In genomic region chr18:60549338-60549960, GRCh38 we compare ENCODE assay signal across 8 cellular contexts.
DNase-seq lines count a peak whose midpoint lies in the region; ATAC-seq, FAIRE-seq and TF ChIP-seq lines count a peak whose summit lies in the region.

No MANE protein-coding gene starts in this region.

- no peaks in the 10 kb centered on the region for H4K20me1 ChIP-seq in PC-9 (ENCODE audit: insufficient read depth)
- H4K20me1 ChIP-seq in H1 (replicated peaks in 1 of 2; ENCODE audit: control insufficient read depth in 1 of 2, insufficient read depth in 2 of 2, low read length in 2 of 2), result no peaks in the 10 kb centered on the region
- H4K20me1 ChIP-seq in neural cell (ENCODE audit: insufficient read depth), result no peaks in the 10 kb centered on the region

- H3K9ac ChIP-seq in H1 (replicated peaks in 1 of 4; ENCODE audit: extremely low read depth in 1 of 4, low read depth in 3 of 4, low read length in 3 of 4) (no peak overlapping the region), neural cell (ENCODE audit: low read length) (no peak overlapping the region)

- H3K56ac ChIP-seq in H1 (replicated peaks; ENCODE audit: insufficient read length, low read depth, low read length), result no peak overlapping the region

- peaks cover 2% of the 10 kb centered on the region; the same call in 1 of the 2 replicates for H3K23me2 ChIP-seq in H1 (ENCODE audit: low read depth, low read length)

- no peak overlapping the region for H2BK12ac ChIP-seq in H1 (ENCODE audit: low read depth, low read length)

- intact Hi-C loops in PC-9 (cut with micrococcal nuclease; ENCODE audit: unreplicated experiment), result loop anchor here (1.0 to 5.0 kb wide), 3 partner anchors 553 to 1092 kb away; no protein-coding TSS in a partner anchor

- H3K4me2 ChIP-seq in PC-9 (peak overlapping the region; percentile 57), H1 (ENCODE audit: insufficient read depth in 1 of 2, low read depth in 2 of 2, low read length in 2 of 2) (no peak overlapping the region), neural cell (ENCODE audit: low read length) (no peak overlapping the region)

- no peak overlapping the region for H2AK5ac ChIP-seq in H1 (ENCODE audit: low read depth, low read length)

- no peaks in the 10 kb centered on the region for H3K79me1 ChIP-seq in H1 (ENCODE audit: low read depth, low read length)

- POLR2A ChIA-PET in PC-9 (lab: Charles Lee; ENCODE audit: unreplicated experiment) (no interaction called here), H1 (lab: Charles Lee; ENCODE audit: partially characterized antibody) (no interaction called here)

- no peaks in the 10 kb centered on the region for H3K36me3 ChIP-seq in PC-9 (ENCODE audit: low read depth)
- H3K36me3 ChIP-seq in H1 (ENCODE audit: control insufficient read depth in 2 of 4, insufficient read depth in 4 of 4, low read length in 3 of 4), result no peaks in the 10 kb centered on the region
- no peaks in the 10 kb centered on the region for H3K36me3 ChIP-seq in neural cell (ENCODE audit: insufficient read depth, low read length)
- no peaks in the 10 kb centered on the region for H3K36me3 ChIP-seq in effector memory CD4-positive, alpha-beta T cell (ENCODE audit: control insufficient read depth, insufficient read depth, low read length)

- TF ChIP-seq RAD21 in H1 (IDR thresholded peaks at IDR 0.05 in 1 of 2, conservative IDR thresholded peaks at IDR 0.05 in 1 of 2; ENCODE audit: low read depth in 2 of 2, low read length in 2 of 2), result peak; percentile 80 to 88
- TF ChIP-seq RAD21 in neural cell (conservative IDR thresholded peaks at IDR 0.05), result peak; percentile 93

- no peak overlapping the region for H4K91ac ChIP-seq in H1 (replicated peaks; ENCODE audit: insufficient read length, low read length)

- no peaks in the 10 kb centered on the region for H3K4me1 ChIP-seq in PC-9 (replicated peaks; ENCODE audit: insufficient read depth)
- no peaks in the 10 kb centered on the region for H3K4me1 ChIP-seq in H1 (replicated peaks in 1 of 4; ENCODE audit: control insufficient read depth in 3 of 4, insufficient read depth in 4 of 4, low read length in 3 of 4)
- H3K4me1 ChIP-seq in effector memory CD4-positive, alpha-beta T cell (ENCODE audit: control insufficient read depth, insufficient read depth, low read length, poor library complexity, severe bottlenecking), result no peaks in the 10 kb centered on the region

- FAIRE-seq in H1 (lab: Jason Lieb, UNC), result no peak

- H4K5ac ChIP-seq in H1 (ENCODE audit: insufficient read length, low read depth, low read length), result no peak overlapping the region

- no peaks in the 10 kb centered on the region for H3K9me2 ChIP-seq in PC-9 (ENCODE audit: insufficient read depth)
- H3K9me2 ChIP-seq in neural cell (ENCODE audit: insufficient read depth, low read length), result no peaks in the 10 kb centered on the region

- no TSS peak for BruUV-seq in PC-9 (replicated peaks; lab: Mats Ljungman, UMichigan)

- no peak overlapping the region for H2BK20ac ChIP-seq in H1 (ENCODE audit: low read length)

- H3K18ac ChIP-seq in H1 (ENCODE audit: extremely low read depth, low read length), result no peak overlapping the region

- TF ChIP-seq CTCF in PC-9 (conservative IDR thresholded peaks at IDR 0.05) (peak; percentile 92), H1 (IDR thresholded peaks at IDR 0.05; ENCODE audit: control extremely low read depth in 1 of 3, insufficient read depth in 1 of 3, low read depth in 1 of 3, low read length in 3 of 3) (peak in 2 of 3 experiments; percentile 41 to 65; a peak in 2 of 4 replicates), neural cell (IDR thresholded peaks at IDR 0.05; ENCODE audit: poor library complexity, severe bottlenecking) (peak; percentile 86)

- DNase-seq in CMK (ENCODE audit: low read depth) (peak; percentile 52), M059J (ENCODE audit: low read depth) (peak; percentile 67), PC-9 (peak in 1 of 2 experiments; percentile 58), H1 (ENCODE audit: low read depth in 1 of 2, low spot score in 2 of 2) (peak in 1 of 2 experiments; percentile 15)
- no peak for DNase-seq in effector memory CD4-positive, alpha-beta T cell

- no peak for TF ChIP-seq POLR2A in H1 (IDR thresholded peaks at IDR 0.05; ENCODE audit: control extremely low read depth in 1 of 2, low read depth in 2 of 2, low read length in 2 of 2)

- H2AFZ ChIP-seq in PC-9, result peak overlapping the region; percentile 59
- H2AFZ ChIP-seq in H1 (ENCODE audit: low read length), result no peak overlapping the region
- no peak overlapping the region for H2AFZ ChIP-seq in neural cell (ENCODE audit: low read depth, low read length)

- H3K27ac ChIP-seq in PC-9 (no peak overlapping the region), H1 (ENCODE audit: low read depth, low read length) (no peak overlapping the region), neural cell (ENCODE audit: low read length) (no peak overlapping the region)
- no peak overlapping the region for H3K27ac ChIP-seq in effector memory CD4-positive, alpha-beta T cell (ENCODE audit: insufficient read depth, low read length, poor library complexity, severe bottlenecking)

- no peak overlapping the region for H3K4ac ChIP-seq in H1 (replicated peaks; ENCODE audit: insufficient read length, low read depth, low read length)

- peak; percentile 84 for ATAC-seq in GM19351 (IDR thresholded peaks at IDR 0.05; ENCODE audit: unreplicated experiment)
- no peak for ATAC-seq in HG03460 (IDR thresholded peaks at IDR 0.05; ENCODE audit: unreplicated experiment)

- no peak overlapping the region for H2BK15ac ChIP-seq in H1 (ENCODE audit: low read length)

- H3K27me3 ChIP-seq in PC-9 (ENCODE audit: insufficient read depth, low read depth), result no peaks in the 10 kb centered on the region
- H3K27me3 ChIP-seq in H1 (replicated peaks in 1 of 4; ENCODE audit: control insufficient read depth in 3 of 4, extremely low read depth in 1 of 4, insufficient read depth in 3 of 4, low read length in 3 of 4), result no peaks in the 10 kb centered on the region
- no peaks in the 10 kb centered on the region for H3K27me3 ChIP-seq in neural cell (ENCODE audit: insufficient read depth, low read depth, low read length)
- H3K27me3 ChIP-seq in effector memory CD4-positive, alpha-beta T cell (replicated peaks; ENCODE audit: control insufficient read depth, insufficient read depth, low read length, poor library complexity, severe bottlenecking), result no peaks in the 10 kb centered on the region

- H3K9me3 ChIP-seq in PC-9 (ENCODE audit: insufficient read depth, low read depth), result no peaks in the 10 kb centered on the region
- H3K9me3 ChIP-seq in H1 (ENCODE audit: insufficient read depth in 2 of 2, low read depth in 1 of 2, low read length in 1 of 2), result peaks cover 0 to 5% of the 10 kb centered on the region in 2 experiments; a peak in 1 of 4 replicates
- H3K9me3 ChIP-seq in neural cell (ENCODE audit: low read length), result no peaks in the 10 kb centered on the region
- H3K9me3 ChIP-seq in effector memory CD4-positive, alpha-beta T cell (ENCODE audit: control insufficient read depth, low read length), result no peaks in the 10 kb centered on the region

- H3K23ac ChIP-seq in H1 (ENCODE audit: insufficient read length), result no peak overlapping the region

- WGBS in H1 (ENCODE audit: extremely low coverage in 1 of 2, insufficient coverage in 1 of 2, insufficient read length in 1 of 2, insufficient replicate concordance in 2 of 2, low coverage in 1 of 2, low lambda C conversion rate in 2 of 2, missing lambda C conversion rate in 1 of 2), 2 experiments, result 13% methylated on average over 2 of the region's 2 CpGs; no CpG with 5 or more reads in 1 of the 2 experiments

- H3K79me2 ChIP-seq in PC-9 (ENCODE audit: low read depth) (no peaks in the 10 kb centered on the region), H1 (ENCODE audit: control insufficient read depth in 1 of 2, insufficient read depth in 2 of 2, low read length in 2 of 2) (no peaks in the 10 kb centered on the region), neural cell (replicated peaks; ENCODE audit: insufficient read depth, low read length) (no peaks in the 10 kb centered on the region)

- H3K4me3 ChIP-seq in PC-9 (peak overlapping the region; percentile 35; the same call in 1 of the 2 replicates), H1 (ENCODE audit: extremely low read depth in 1 of 4, insufficient read depth in 2 of 4, low read depth in 3 of 4, low read length in 4 of 4) (no peak overlapping the region), neural cell (ENCODE audit: low read length) (no peak overlapping the region)
- H3K4me3 ChIP-seq in effector memory CD4-positive, alpha-beta T cell (ENCODE audit: insufficient read depth, low read depth, low read length, poor library complexity, severe bottlenecking), result no peak overlapping the region

- no peak overlapping the region for H2BK120ac ChIP-seq in H1 (replicated peaks; ENCODE audit: low read depth, low read length)

- no peak overlapping the region for H4K8ac ChIP-seq in H1 (ENCODE audit: extremely low read depth, insufficient read depth, low read length)

- no peak overlapping the region for H3K14ac ChIP-seq in H1 (ENCODE audit: insufficient read length)

- H2BK5ac ChIP-seq in H1 (ENCODE audit: low read depth, low read length), result no peak overlapping the region

- no peak for TF ChIP-seq EP300 in H1 (IDR thresholded peaks at IDR 0.05; ENCODE audit: borderline replicate concordance in 1 of 2, low read depth in 2 of 2, low read length in 2 of 2)
- no peak for TF ChIP-seq EP300 in neural cell (conservative IDR thresholded peaks at IDR 0.05; ENCODE audit: poor library complexity, severe bottlenecking)

- CTCF ChIA-PET in PC-9 (lab: Charles Lee) (no interaction called here), H1 (lab: Charles Lee; ENCODE audit: partially characterized antibody) (interaction anchor here (0.5 to 6.7 kb wide), 16 partner anchors 13 to 561 kb away, joined by 3 to 61 read pairs (median 4); no protein-coding TSS in a partner anchor)

- H3F3A ChIP-seq in PC-9 (ENCODE audit: insufficient read depth, low read depth) (no peaks in the 10 kb centered on the region), neural cell (ENCODE audit: insufficient read depth, low read length, poor library complexity, severe bottlenecking) (no peaks in the 10 kb centered on the region)

TF ChIP-seq in H1, 55 proteins besides CTCF, POLR2A, EP300 and RAD21:
- TF ChIP-seq CEBPB (IDR thresholded peaks at IDR 0.05; ENCODE audit: low read depth, low read length) (peak; percentile 79), CTBP2 (IDR thresholded peaks at IDR 0.05; ENCODE audit: borderline replicate concordance, insufficient read depth, insufficient read length, low read length) (no peak), TEAD4 (IDR thresholded peaks at IDR 0.05; ENCODE audit: low read depth, low read length) (peak; percentile 60; the same call in 1 of the 2 replicates)
TF ChIP-seq in H1: peak in this region for 2.

TF ChIP-seq in neural cell, 6 proteins besides CTCF, POLR2A, EP300 and RAD21:
- TF ChIP-seq EZH2 (IDR thresholded peaks at IDR 0.05; ENCODE audit: borderline replicate concordance, insufficient read depth, low read length, poor library complexity, severe bottlenecking), result no peak
- TF ChIP-seq SMC3 (conservative IDR thresholded peaks at IDR 0.05; ENCODE audit: poor library complexity), result peak; percentile 90

Comparison
In these comparisons a context has a peak if more than half of its experiments do, and no peak if none do; other contexts are left out.
1. DNase-seq: peak in CMK (single experiment) and M059J (single experiment); none in effector memory CD4-positive, alpha-beta T cell (0 of 3).
2. Peak in every context shown above with its lines, with median percentiles within 50 percentile points of each other: CTCF ChIP-seq.